Comparison of ENCODE assay signal across 29 cellular contexts in genomic region chr14:22841769-22842168, GRCh38. TPM values are rescaled to one million over a fixed set of nuclear protein-coding genes. Genes with fewer than 3 reads are reported as not detected.
DNase-seq lines count a peak whose midpoint lies in the region; TF ChIP-seq lines count a peak whose summit lies in the region.
"Had no signal": no experiment of that assay in that cellular context is flagged by ENCODE, and none has a peak within 500 bp of the region (broad histone marks: within the 10 kb centered on the region; RNA-seq: fewer than 3 reads in every experiment).

No MANE protein-coding gene starts in this region.

- no peak overlapping the region for H3K27ac ChIP-seq in endodermal cell (ENCODE audit: low read depth, low read length)
- H3K27ac ChIP-seq: A549, colonic mucosa, heart right ventricle had no signal

- peaks cover 7% of the 10 kb centered on the region for H3K4me1 ChIP-seq in endodermal cell (ENCODE audit: control insufficient read depth, insufficient read depth, low read length)
- H3K4me1 ChIP-seq: A549 had no signal

- H3K36me3 ChIP-seq in endodermal cell (ENCODE audit: control insufficient read depth, insufficient read depth, low read length) = peaks cover 66% of the 10 kb centered on the region

- peaks cover 9% of the 10 kb centered on the region for H3K4me1 Mint-ChIP-seq in endodermal cell

- H3K9me3 Mint-ChIP-seq in endodermal cell = no peaks in the 10 kb centered on the region
- H3K9me3 Mint-ChIP-seq: activated CD4-positive, alpha-beta memory T cell treated with anti-CD3 and anti-CD28 coated beads for 36 hours; activated naive CD8-positive, alpha-beta T cell treated with anti-CD3 and anti-CD28 coated beads, Interleukin-2, amount 50 U/mL, for 24 hours; brain; memory B cell; stimulated activated naive CD8-positive, alpha-beta T cell treated with anti-CD3 and anti-CD28 coated beads, Interleukin-15, Interleukin-2, amounts not matched to agents 100 ng/mL and 50 ng/mL, for 24 hours had no signal

- peaks cover 67% of the 10 kb centered on the region for H3K36me3 Mint-ChIP-seq in endodermal cell (ENCODE audit: low read depth)
- H3K36me3 Mint-ChIP-seq: memory B cell had no signal

- no peak overlapping the region for H3K4me3 Mint-ChIP-seq in endodermal cell
- H3K4me3 Mint-ChIP-seq: activated CD4-positive, alpha-beta memory T cell treated with anti-CD3 and anti-CD28 coated beads for 36 hours; activated naive CD8-positive, alpha-beta T cell treated with anti-CD3 and anti-CD28 coated beads, Interleukin-2, amount 50 U/mL, for 24 hours; memory B cell; stimulated activated naive CD8-positive, alpha-beta T cell treated with anti-CD3 and anti-CD28 coated beads, Interleukin-15, Interleukin-2, amounts not matched to agents 100 ng/mL and 50 ng/mL, for 24 hours had no signal

- DNase-seq in D341Med (ENCODE audit: low spot score) (peak; percentile 8), endodermal cell (no peak), posterior vena cava (ENCODE audit: low spot score) (peak; percentile 71), HEK293T (ENCODE audit: extremely low spot score) (no peak), RPMI8226 (no peak)
- DNase-seq in effector CD8-positive, alpha-beta T cell (lab: John Stamatoyannopoulos, UW) = no peak
- DNase-seq: activated CD4-positive, alpha-beta memory T cell treated with anti-CD3 and anti-CD28 coated beads for 36 hours; activated CD4-positive, CD25-positive, alpha-beta regulatory T cell; activated gamma-delta T cell; activated naive CD8-positive, alpha-beta T cell treated with anti-CD3 and anti-CD28 coated beads, Interleukin-2, amount 50 U/mL, for 24 hours; Caco-2; colonic mucosa; heart right ventricle; left cardiac atrium; NCI-H1105; NCI-H2029; NCI-H2227 treated with DMSO at 0.1 percent for 48 hours; NCI-H748 treated with DMSO at 0.1 percent for 48 hours; retina; Right ventricle myocardium superior; stimulated activated CD4-positive, alpha-beta T cell treated with anti-CD3 and anti-CD28 coated beads, Interleukin-12 subunit alpha, Interleukin-12 subunit beta, amount 100 ng/mL, for 4 hours; stimulated activated CD4-positive, alpha-beta T cell treated with anti-CD3 and anti-CD28 coated beads, Interleukin-4, amount 100 ng/mL, for 4 hours; T1000; trophoblast cell had no signal

- H3K4me3 ChIP-seq in endodermal cell (ENCODE audit: low read length) = no peak overlapping the region
- H3K4me3 ChIP-seq: A549; BLaER1 treated with 17β-estradiol and CSF1 and Interleukin-3, amounts not matched to agents 10 nM and 100 nM; colonic mucosa; heart right ventricle had no signal

- no peaks in the 10 kb centered on the region for H3K27me3 ChIP-seq in endodermal cell (ENCODE audit: control insufficient read depth, insufficient read depth, low read length, poor library complexity, severe bottlenecking)
- H3K27me3 ChIP-seq: colonic mucosa had no signal

- no peaks in the 10 kb centered on the region for H3K9me3 ChIP-seq in endodermal cell (ENCODE audit: control insufficient read depth, low read length)
- H3K9me3 ChIP-seq: A549; BLaER1 treated with 17β-estradiol and CSF1 and Interleukin-3, amounts not matched to agents 10 nM and 100 nM; Caco-2; colonic mucosa; heart right ventricle had no signal

- CTCF ChIA-PET in HEK293T (lab: Yijun Ruan, JAX) = interaction anchor here (1.4 kb wide), 1 partner anchor 19 kb away, joined by 3 read pairs; no protein-coding TSS in a partner anchor

- no peak overlapping the region for H3K9ac ChIP-seq in endodermal cell (ENCODE audit: extremely low read depth, low read length, poor library complexity, severe bottlenecking)

- H3K27me3 Mint-ChIP-seq in endodermal cell (ENCODE audit: insufficient read depth) = no peaks in the 10 kb centered on the region

- WGBS in endodermal cell (ENCODE audit: insufficient coverage in 1 of 2, insufficient read length in 1 of 2), 2 experiments = 97 to 100% methylated on average over 2 to 8 of the region's 8 CpGs

- intact Hi-C loops in posterior vena cava (cut with DNase I) = loop anchor here in 1 of 2 donors (10.0 kb wide), 1 partner anchor 277 kb away; no protein-coding TSS in a partner anchor

- TF ChIP-seq CTCF in endodermal cell (conservative IDR thresholded peaks at IDR 0.05) = no peak

- peak overlapping the region; percentile 5 for H3K27ac Mint-ChIP-seq in endodermal cell
- H3K27ac Mint-ChIP-seq: activated CD4-positive, alpha-beta memory T cell treated with anti-CD3 and anti-CD28 coated beads for 36 hours; activated naive CD8-positive, alpha-beta T cell treated with anti-CD3 and anti-CD28 coated beads, Interleukin-2, amount 50 U/mL, for 24 hours; memory B cell; stimulated activated naive CD8-positive, alpha-beta T cell treated with anti-CD3 and anti-CD28 coated beads, Interleukin-15, Interleukin-2, amounts not matched to agents 100 ng/mL and 50 ng/mL, for 24 hours had no signal

- POLR2A ChIA-PET in HEK293T (lab: Yijun Ruan, JAX) = no interaction called here

TF ChIP-seq in HEK293T, 16 proteins besides CTCF, POLR2A, EP300 and RAD21:
- no peak for TF ChIP-seq FOXK2 (IDR thresholded peaks at IDR 0.05)
- TF ChIP-seq SUZ12 (IDR thresholded peaks at IDR 0.05) = no peak
- TF ChIP-seq ZNF384 (IDR thresholded peaks at IDR 0.05) = no peak
- TF ChIP-seq PKNOX1 (IDR thresholded peaks at IDR 0.05) = no peak
- no peak for TF ChIP-seq FOXM1 (IDR thresholded peaks at IDR 0.05; ENCODE audit: borderline replicate concordance)
- TF ChIP-seq CTBP1 (IDR thresholded peaks at IDR 0.05; ENCODE audit: borderline replicate concordance) = no peak
- no peak for TF ChIP-seq NFRKB (IDR thresholded peaks at IDR 0.05)
- no peak for TF ChIP-seq FOXA1 (IDR thresholded peaks at IDR 0.05)
- TF ChIP-seq HDGF (IDR thresholded peaks at IDR 0.05; ENCODE audit: borderline replicate concordance) = no peak
- TF ChIP-seq LEF1 (IDR thresholded peaks at IDR 0.05; ENCODE audit: borderline replicate concordance) = no peak
- TF ChIP-seq SP1 (IDR thresholded peaks at IDR 0.05) = no peak
- no peak for TF ChIP-seq BHLHE40 (IDR thresholded peaks at IDR 0.05; ENCODE audit: borderline replicate concordance)
- TF ChIP-seq ARNT (IDR thresholded peaks at IDR 0.05) = no peak
- TF ChIP-seq TARDBP (IDR thresholded peaks at IDR 0.05) = no peak
- no peak for TF ChIP-seq ELF4 (IDR thresholded peaks at IDR 0.05)
- TF ChIP-seq L3MBTL2 (conservative IDR thresholded peaks at IDR 0.05) = no peak

RNA-seq across cellular contexts. Expression of gene MMP14, which starts 5.4 kb away (rescaled TPM):
- total RNA-seq in endodermal cell (100 to 1,000 TPM; 181 to 220 TPM), posterior vena cava (100 to 1,000 TPM; 229 to 234 TPM)
- 75.6 TPM for polyA plus RNA-seq in endodermal cell (2013, experiment 1 of 2)
- 86.6 TPM for polyA plus RNA-seq in endodermal cell (2013, experiment 2 of 2)

RNA-seq across cellular contexts. Expression of gene MRPL52, which starts 12.1 kb away (rescaled TPM):
- total RNA-seq in endodermal cell (100 to 1,000 TPM; 192 to 204 TPM), posterior vena cava (10 to 100 TPM; 58.5 to 58.9 TPM)
- 125 TPM for polyA plus RNA-seq in endodermal cell (2013, experiment 1 of 2)
- 133 TPM for polyA plus RNA-seq in endodermal cell (2013, experiment 2 of 2)

RNA-seq across cellular contexts. Expression of gene SLC7A7, which starts 26.5 kb away (rescaled TPM):
- total RNA-seq in endodermal cell (10 to 100 TPM; 16.7 to 17.0 TPM), posterior vena cava (10 to 100 TPM; 11.4 to 17.5 TPM)
- 8.4 TPM for polyA plus RNA-seq in endodermal cell (2013, experiment 1 of 2)
- polyA plus RNA-seq in endodermal cell (2013, experiment 2 of 2) = 7.2 TPM

RNA-seq across cellular contexts. Expression of gene LRP10, which starts 29.8 kb away (rescaled TPM):
- total RNA-seq in endodermal cell = 10 to 100 TPM; 28.9 to 41.5 TPM
- 21.8 TPM for polyA plus RNA-seq in endodermal cell (2013, experiment 1 of 2)
- polyA plus RNA-seq in endodermal cell (2013, experiment 2 of 2) = 22.8 TPM
- total RNA-seq in posterior vena cava = 100 to 1,000 TPM; 129 to 139 TPM

RNA-seq across cellular contexts. Expression of gene REM2, which starts 41.3 kb away (rescaled TPM):
- total RNA-seq in endodermal cell (1 to 10 TPM in 1 of 2 donors, under 1 TPM in 1; 0.77 to 1.2 TPM), posterior vena cava (under 1 TPM; 0.23 to 0.43 TPM)
- polyA plus RNA-seq in endodermal cell (2013, experiment 1 of 2) = 5.9 TPM
- polyA plus RNA-seq in endodermal cell (2013, experiment 2 of 2) = 5.5 TPM
- total RNA-seq: Right ventricle myocardium superior had no signal

Comparison
In these comparisons a context has a peak if more than half of its experiments do, and no peak if none do; other contexts are left out.
1. DNase-seq: peak in D341Med (single experiment) and posterior vena cava (single experiment); none in endodermal cell (single experiment), HEK293T (single experiment), effector CD8-positive, alpha-beta T cell (single experiment) and RPMI8226 (single experiment).